ENCODE assay signal across 21 cellular contexts in genomic region chr19:10136936-10137335, GRCh38. TPM values are rescaled to one million over a fixed set of nuclear protein-coding genes. Genes with fewer than 3 reads are reported as not detected.
"Had no signal": no experiment of that assay in that cellular context is flagged by ENCODE, and none has a peak within 500 bp of the region (broad histone marks: within the 10 kb centered on the region; RNA-seq: fewer than 3 reads in every experiment).

No MANE protein-coding gene starts in this region.

- H3K4me3 ChIP-seq: gastroesophageal sphincter, transverse colon, uterus had no signal

- ATAC-seq: activated T-helper 17 cell treated with anti-CD3 and anti-CD28 coated beads, Interleukin-2, amount 50 U/mL, for 72 hours; gastroesophageal sphincter; sciatic nerve; stimulated activated memory B cell treated with anti-CD40 and anti-IgM and Interleukin-4, amounts not matched to agents 10 μg/mL and 1 μg/mL and 100 μg/mL, for 72 hours had no signal

- H3K4me1 ChIP-seq: gastroesophageal sphincter, transverse colon, uterus had no signal

- H3K27ac Mint-ChIP-seq: activated CD4-positive, alpha-beta memory T cell treated with anti-CD3 and anti-CD28 coated beads, Interleukin-2, amount 10 ng/mL, durations not matched to agents 7 days and 5 days; activated T-helper 17 cell treated with anti-CD3 and anti-CD28 coated beads, Interleukin-2, amount 50 U/mL, for 72 hours; endodermal cell; memory B cell; stimulated activated memory B cell treated with anti-CD40 and anti-IgM and Interleukin-4, amounts not matched to agents 10 μg/mL and 1 μg/mL and 100 μg/mL, for 72 hours; T-helper 1 cell treated with Interleukin-12 subunit alpha and Interleukin-12 subunit beta and Interleukin-4 antibody, amounts not matched to agents 30 μg/mL and 1 μg/mL, for 36 hours had no signal

- H3K27me3 ChIP-seq: brain microvascular endothelial cell, gastroesophageal sphincter, transverse colon, uterus had no signal

- H3K27ac ChIP-seq: brain microvascular endothelial cell, gastroesophageal sphincter, transverse colon, uterus had no signal

- H3K27me3 Mint-ChIP-seq: activated CD4-positive, alpha-beta memory T cell treated with anti-CD3 and anti-CD28 coated beads, Interleukin-2, amount 10 ng/mL, durations not matched to agents 7 days and 5 days; activated T-helper 17 cell treated with anti-CD3 and anti-CD28 coated beads, Interleukin-2, amount 50 U/mL, for 72 hours; memory B cell; stimulated activated memory B cell treated with anti-CD40 and anti-IgM and Interleukin-4, amounts not matched to agents 10 μg/mL and 1 μg/mL and 100 μg/mL, for 72 hours had no signal

- H3K4me1 Mint-ChIP-seq: activated T-helper 17 cell treated with anti-CD3 and anti-CD28 coated beads, Interleukin-2, amount 50 U/mL, for 72 hours; endodermal cell; memory B cell; neural crest cell; stimulated activated memory B cell treated with anti-CD40 and anti-IgM and Interleukin-4, amounts not matched to agents 10 μg/mL and 1 μg/mL and 100 μg/mL, for 72 hours had no signal

- H3K4me3 Mint-ChIP-seq: activated CD4-positive, alpha-beta memory T cell treated with anti-CD3 and anti-CD28 coated beads, Interleukin-2, amount 10 ng/mL, durations not matched to agents 7 days and 5 days; activated T-helper 17 cell treated with anti-CD3 and anti-CD28 coated beads, Interleukin-2, amount 50 U/mL, for 72 hours; endodermal cell; memory B cell; neural crest cell; stimulated activated memory B cell treated with anti-CD40 and anti-IgM and Interleukin-4, amounts not matched to agents 10 μg/mL and 1 μg/mL and 100 μg/mL, for 72 hours; T-helper 1 cell treated with Interleukin-12 subunit alpha and Interleukin-12 subunit beta and Interleukin-4 antibody, amounts not matched to agents 30 μg/mL and 1 μg/mL, for 36 hours had no signal

- H3K9me3 Mint-ChIP-seq: activated CD4-positive, alpha-beta memory T cell treated with anti-CD3 and anti-CD28 coated beads, Interleukin-2, amount 10 ng/mL, durations not matched to agents 7 days and 5 days; activated T-helper 17 cell treated with anti-CD3 and anti-CD28 coated beads, Interleukin-2, amount 50 U/mL, for 72 hours; endodermal cell; memory B cell; neural crest cell; stimulated activated memory B cell treated with anti-CD40 and anti-IgM and Interleukin-4, amounts not matched to agents 10 μg/mL and 1 μg/mL and 100 μg/mL, for 72 hours; T-helper 1 cell treated with Interleukin-12 subunit alpha and Interleukin-12 subunit beta and Interleukin-4 antibody, amounts not matched to agents 30 μg/mL and 1 μg/mL, for 36 hours had no signal

- DNase-seq: activated CD4-positive, alpha-beta memory T cell treated with anti-CD3 and anti-CD28 coated beads, Interleukin-2, amount 10 ng/mL, durations not matched to agents 7 days and 5 days; activated CD4-positive, alpha-beta T cell treated with anti-CD3 and anti-CD28 coated beads for 4 hours; activated CD4-positive, CD25-positive, alpha-beta regulatory T cell; activated naive CD4-positive, alpha-beta T cell treated with Interleukin-2 at 50 U/mL for 16 hours; aorta; brain microvascular endothelial cell; central memory CD4-positive, alpha-beta T cell; endodermal cell; head of caudate nucleus; posterior cingulate gyrus; small intestine; stimulated activated CD4-positive, alpha-beta T cell treated with anti-CD3 and anti-CD28 coated beads, Interleukin-2, amount 100 ng/mL, for 24 hours; transverse colon; uterus had no signal

- H3K9me3 ChIP-seq: gastroesophageal sphincter, transverse colon, uterus had no signal

- H3K36me3 ChIP-seq: uterus had no signal

RNA-seq across cellular contexts. Expression of gene ANGPTL6, which starts 34.5 kb away (rescaled TPM):
- total RNA-seq: endodermal cell, gastroesophageal sphincter, neural crest cell, sciatic nerve had no signal
